Comparison of ENCODE assay signal across 21 cellular contexts in the genomic region with DNA sequence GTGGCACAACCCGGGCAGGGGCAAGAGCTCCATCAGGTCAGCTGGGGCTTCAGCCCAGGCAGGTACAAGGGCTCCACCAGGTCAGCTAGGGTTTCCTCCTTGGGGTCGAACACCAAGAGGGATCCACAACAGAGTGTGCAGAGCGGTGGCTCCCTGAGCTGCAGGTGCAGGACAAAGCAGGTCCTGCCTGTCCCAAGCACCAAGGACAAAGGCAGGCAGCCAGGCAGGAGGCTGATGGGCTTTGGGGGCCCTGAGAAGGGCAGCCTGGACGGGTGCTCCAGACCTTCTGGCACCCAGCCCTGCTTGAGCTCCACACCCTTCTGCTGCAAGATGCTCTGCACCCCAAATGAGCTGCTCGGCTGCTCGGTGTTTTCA.
A peak's percentile ranks its signal among the peaks of the same experiment; 100 is the strongest.
DNase-seq lines count a peak whose midpoint lies in the region; ATAC-seq, FAIRE-seq and TF ChIP-seq lines count a peak whose summit lies in the region.
"Had no signal": no experiment of that assay in that cellular context is flagged by ENCODE, and none has a peak within 500 bp of the region (broad histone marks: within the 10 kb centered on the region; RNA-seq: fewer than 3 reads in every experiment).

No MANE protein-coding gene starts in this region.

- TF ChIP-seq RAD21 in HepG2 (CRISPR knock-in tag; IDR thresholded peaks at IDR 0.05), result no peak

- H3K79me2 ChIP-seq in HepG2 (ENCODE audit: insufficient read depth, low read length), result no peaks in the 10 kb centered on the region

- DNase-seq in right lobe of liver (peak in 2 of 3 donors; percentile 15 to 27), HepG2 (ENCODE audit: low spot score) (no peak), endodermal cell (peak; percentile 33), sciatic nerve (ENCODE audit: low spot score) (peak; percentile 34), type B pancreatic cell (ENCODE audit: extremely low spot score, unreplicated experiment) (no peak)
- DNase-seq: BE2C, COR-L47, DMS79, MG63, NCI-H1417, NCI-H187 treated with DMSO at 0.1 percent for 48 hours, NCI-H226, NCI-H510A treated with DMSO at 0.1 percent for 48 hours, NCI-H748 treated with DMSO at 0.1 percent for 48 hours had no signal

- H3K27ac Mint-ChIP-seq in endodermal cell (no peak overlapping the region), type B pancreatic cell (no peak overlapping the region)
- H3K27ac Mint-ChIP-seq: CD4-positive, alpha-beta T cell had no signal

- in situ Hi-C loops in HepG2 (cut with HindIII; ENCODE audit: extremely low pct_ligation_motif_present, low pct_unique_long_range_greater_than_20kb), result no loop called here

- H3K9me3 ChIP-seq in right lobe of liver, result peaks cover 0 to 2% (median 0%) of the 10 kb centered on the region in 4 donors
- H3K9me3 ChIP-seq in HepG2 (ENCODE audit: low read length), result peaks cover 15% of the 10 kb centered on the region; the same call in 1 of the 2 replicates
- peaks cover 4% of the 10 kb centered on the region for H3K9me3 ChIP-seq in endodermal cell (ENCODE audit: control insufficient read depth, low read length)
- H3K9me3 ChIP-seq: HAP-1, MG63 had no signal

- H3K4me1 ChIP-seq in right lobe of liver (no peaks in the 10 kb centered on the region), HepG2 (ENCODE audit: insufficient read depth, low read length) (no peaks in the 10 kb centered on the region), endodermal cell (ENCODE audit: control insufficient read depth, insufficient read depth, low read length) (no peaks in the 10 kb centered on the region)
- H3K4me1 ChIP-seq: BE2C, HAP-1 had no signal

- H4K20me1 ChIP-seq in HepG2 (ENCODE audit: insufficient read depth, low read length), result no peaks in the 10 kb centered on the region

- H3K9ac ChIP-seq in HepG2 (ENCODE audit: insufficient read depth, low read depth, low read length) (no peak overlapping the region), endodermal cell (ENCODE audit: extremely low read depth, low read length, poor library complexity, severe bottlenecking) (no peak overlapping the region)

- ATAC-seq in right lobe of liver (no peak), HepG2 (no peak), sciatic nerve (no peak), HG02973 (IDR thresholded peaks at IDR 0.05; ENCODE audit: unreplicated experiment) (no peak), GM19328 (IDR thresholded peaks at IDR 0.05; ENCODE audit: unreplicated experiment) (no peak)
- ATAC-seq: K562, Panc1, SK-N-SH treated with all-trans-retinoic acid at 6 μM for 48 hours had no signal

- H3K4me3 Mint-ChIP-seq in endodermal cell (no peak overlapping the region), type B pancreatic cell (no peak overlapping the region)
- H3K4me3 Mint-ChIP-seq: CD4-positive, alpha-beta T cell had no signal

- H3K4me1 Mint-ChIP-seq in endodermal cell (no peaks in the 10 kb centered on the region), type B pancreatic cell (ENCODE audit: unreplicated experiment) (peaks cover 14% of the 10 kb centered on the region)

- no peaks in the 10 kb centered on the region for H3K27me3 ChIP-seq in right lobe of liver
- H3K27me3 ChIP-seq in HepG2 (ENCODE audit: control insufficient read depth in 1 of 2, insufficient read depth in 2 of 2, low read length in 2 of 2), result peaks cover 0 to 28% of the 10 kb centered on the region in 2 experiments; a peak in 4 of 5 replicates
- no peaks in the 10 kb centered on the region for H3K27me3 ChIP-seq in endodermal cell (ENCODE audit: control insufficient read depth, insufficient read depth, low read length, poor library complexity, severe bottlenecking)
- H3K27me3 ChIP-seq: BE2C, MG63 had no signal

- H3K27ac ChIP-seq in right lobe of liver, result no peak overlapping the region
- no peak overlapping the region for H3K27ac ChIP-seq in HepG2 (ENCODE audit: extremely low read length, insufficient read depth, low read length)
- no peak overlapping the region for H3K27ac ChIP-seq in endodermal cell (ENCODE audit: low read depth, low read length)

- FAIRE-seq in HepG2 (lab: Jason Lieb, UNC), result no peak
- FAIRE-seq: K562 had no signal

- H3K4me2 ChIP-seq in HepG2 (ENCODE audit: low read depth, low read length), result no peak overlapping the region

- BruUV-seq in HepG2 (replicated peaks; lab: Mats Ljungman, UMichigan), result no TSS peak

- WGBS in right lobe of liver (ENCODE audit: insufficient coverage, low coverage, low lambda C conversion rate, missing lambda C conversion rate), result 44% methylated on average over 3 of the region's 6 CpGs
- 3% methylated on average over 3 of the region's 6 CpGs for WGBS in HepG2 (ENCODE audit: low lambda C conversion rate)
- WGBS in endodermal cell (ENCODE audit: insufficient coverage in 1 of 2, insufficient read length in 1 of 2), 2 experiments, result 87 to 88% methylated on average over 5 to 6 of the region's 6 CpGs

- no peaks in the 10 kb centered on the region for H3K36me3 Mint-ChIP-seq in endodermal cell (ENCODE audit: low read depth)
- H3K36me3 Mint-ChIP-seq in type B pancreatic cell, result no peaks in the 10 kb centered on the region

- POLR2A ChIA-PET in HepG2 (lab: Yijun Ruan, JAX), result no interaction called here

- H2AFZ ChIP-seq in HepG2 (ENCODE audit: low read length), result no peak overlapping the region

- no peak overlapping the region for H3K4me3 ChIP-seq in right lobe of liver
- no peak overlapping the region for H3K4me3 ChIP-seq in HepG2 (replicated peaks in 1 of 3; ENCODE audit: insufficient read depth in 1 of 3, low read depth in 2 of 3, low read length in 3 of 3)
- H3K4me3 ChIP-seq in endodermal cell (ENCODE audit: low read length), result no peak overlapping the region
- H3K4me3 ChIP-seq: HAP-1, K562, MG63 had no signal

- CTCF ChIA-PET in HepG2 (lab: Yijun Ruan, JAX; ENCODE audit: low intra/inter-chr PET ratio, low total read pairs), result no interaction called here

- TF ChIP-seq CTCF in right lobe of liver (IDR thresholded peaks at IDR 0.05), result no peak
- TF ChIP-seq CTCF in HepG2 (CRISPR knock-in tag; IDR thresholded peaks at IDR 0.05), result no peak
- no peak for TF ChIP-seq CTCF in endodermal cell (conservative IDR thresholded peaks at IDR 0.05)
- TF ChIP-seq CTCF in type B pancreatic cell (conservative IDR thresholded peaks at IDR 0.05), result no peak

- H3K9me3 Mint-ChIP-seq in endodermal cell, result peaks cover 4% of the 10 kb centered on the region
- H3K9me3 Mint-ChIP-seq in type B pancreatic cell, result peaks cover 4% of the 10 kb centered on the region

- TF ChIP-seq EP300 in HepG2 (IDR thresholded peaks at IDR 0.05; ENCODE audit: low read depth in 2 of 2, low read length in 2 of 2) (no peak), HepG2 (CRISPR knock-in tag; IDR thresholded peaks at IDR 0.05; ENCODE audit: borderline replicate concordance) (no peak)

- H3K36me3 ChIP-seq in right lobe of liver (no peaks in the 10 kb centered on the region), HepG2 (replicated peaks in 1 of 2; ENCODE audit: control insufficient read depth in 1 of 2, insufficient read depth in 2 of 2, low read length in 2 of 2) (no peaks in the 10 kb centered on the region), endodermal cell (ENCODE audit: control insufficient read depth, insufficient read depth, low read length) (no peaks in the 10 kb centered on the region)
- H3K36me3 ChIP-seq: BE2C, HAP-1, MG63 had no signal

- no peak for TF ChIP-seq POLR2A in right lobe of liver (IDR thresholded peaks at IDR 0.05)
- no peak for TF ChIP-seq POLR2A in HepG2 (IDR thresholded peaks at IDR 0.05; ENCODE audit: insufficient read depth in 1 of 2, low read depth in 2 of 2, low read length in 2 of 2)

- no peaks in the 10 kb centered on the region for H3K27me3 Mint-ChIP-seq in endodermal cell (ENCODE audit: insufficient read depth)
- H3K27me3 Mint-ChIP-seq in type B pancreatic cell, result peaks cover 20% of the 10 kb centered on the region

- intact Hi-C loops in right lobe of liver (cut with DNase I) (no loop called here), HepG2 (cut with micrococcal nuclease; ENCODE audit: unreplicated experiment) (no loop called here), sciatic nerve (cut with DNase I) (no loop called here)

TF ChIP-seq in HepG2, 621 proteins besides CTCF, POLR2A, EP300 and RAD21 (continues in another document):
- no peak for TF ChIP-seq NCOA1 (CRISPR knock-in tag; IDR thresholded peaks at IDR 0.05)
- TF ChIP-seq DMAP1 (CRISPR knock-in tag; IDR thresholded peaks at IDR 0.05), result no peak
- no peak for TF ChIP-seq GATAD1 (CRISPR knock-in tag; IDR thresholded peaks at IDR 0.05)
- TF ChIP-seq ZNF556 (CRISPR knock-in tag; IDR thresholded peaks at IDR 0.05; ENCODE audit: borderline replicate concordance), result no peak
- no peak for TF ChIP-seq ASH2L (IDR thresholded peaks at IDR 0.05; ENCODE audit: insufficient read length, low read depth, low read length)
- TF ChIP-seq SIN3B (IDR thresholded peaks at IDR 0.05; ENCODE audit: low read length), result no peak
- no peak for TF ChIP-seq MAFG (CRISPR knock-in tag; IDR thresholded peaks at IDR 0.05)
- TF ChIP-seq, protein P1, sequence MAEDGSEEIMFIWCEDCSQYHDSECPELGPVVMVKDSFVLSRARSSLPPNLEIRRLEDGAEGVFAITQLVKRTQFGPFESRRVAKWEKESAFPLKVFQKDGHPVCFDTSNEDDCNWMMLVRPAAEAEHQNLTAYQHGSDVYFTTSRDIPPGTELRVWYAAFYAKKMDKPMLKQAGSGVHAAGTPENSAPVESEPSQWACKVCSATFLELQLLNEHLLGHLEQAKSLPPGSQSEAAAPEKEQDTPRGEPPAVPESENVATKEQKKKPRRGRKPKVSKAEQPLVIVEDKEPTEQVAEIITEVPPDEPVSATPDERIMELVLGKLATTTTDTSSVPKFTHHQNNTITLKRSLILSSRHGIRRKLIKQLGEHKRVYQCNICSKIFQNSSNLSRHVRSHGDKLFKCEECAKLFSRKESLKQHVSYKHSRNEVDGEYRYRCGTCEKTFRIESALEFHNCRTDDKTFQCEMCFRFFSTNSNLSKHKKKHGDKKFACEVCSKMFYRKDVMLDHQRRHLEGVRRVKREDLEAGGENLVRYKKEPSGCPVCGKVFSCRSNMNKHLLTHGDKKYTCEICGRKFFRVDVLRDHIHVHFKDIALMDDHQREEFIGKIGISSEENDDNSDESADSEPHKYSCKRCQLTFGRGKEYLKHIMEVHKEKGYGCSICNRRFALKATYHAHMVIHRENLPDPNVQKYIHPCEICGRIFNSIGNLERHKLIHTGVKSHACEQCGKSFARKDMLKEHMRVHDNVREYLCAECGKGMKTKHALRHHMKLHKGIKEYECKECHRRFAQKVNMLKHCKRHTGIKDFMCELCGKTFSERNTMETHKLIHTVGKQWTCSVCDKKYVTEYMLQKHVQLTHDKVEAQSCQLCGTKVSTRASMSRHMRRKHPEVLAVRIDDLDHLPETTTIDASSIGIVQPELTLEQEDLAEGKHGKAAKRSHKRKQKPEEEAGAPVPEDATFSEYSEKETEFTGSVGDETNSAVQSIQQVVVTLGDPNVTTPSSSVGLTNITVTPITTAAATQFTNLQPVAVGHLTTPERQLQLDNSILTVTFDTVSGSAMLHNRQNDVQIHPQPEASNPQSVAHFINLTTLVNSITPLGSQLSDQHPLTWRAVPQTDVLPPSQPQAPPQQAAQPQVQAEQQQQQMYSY (CRISPR knock-in tag; IDR thresholded peaks at IDR 0.05), result no peak
- no peak for TF ChIP-seq ZNF256 (CRISPR knock-in tag; conservative IDR thresholded peaks at IDR 0.05)

Comparison
In these comparisons a context has a peak if more than half of its experiments do, and no peak if none do; other contexts are left out.
1. DNase-seq: peak in right lobe of liver (2 of 3), endodermal cell (single experiment) and sciatic nerve (single experiment); none in HepG2 (single experiment) and type B pancreatic cell (single experiment).